Comparison of ENCODE assay signal across 9 cellular contexts in genomic region chr3:138348950-138349739, GRCh38. TPM values are rescaled to one million over a fixed set of nuclear protein-coding genes. Genes with fewer than 3 reads are reported as not detected.
DNase-seq lines count a peak whose midpoint lies in the region; TF ChIP-seq lines count a peak whose summit lies in the region.
"Had no signal": no experiment of that assay in that cellular context is flagged by ENCODE, and none has a peak within 500 bp of the region (broad histone marks: within the 10 kb centered on the region; RNA-seq: fewer than 3 reads in every experiment).

No MANE protein-coding gene starts in this region.

- peak; percentile 20 for DNase-seq in COR-L47 (lab: John Stamatoyannopoulos, UW)
- DNase-seq in NCI-H1092 treated with DMSO at 0.1 percent for 48 hours (lab: John Stamatoyannopoulos, UW): peak; percentile 22
- peak; percentile 55 for DNase-seq in cerebellum (ENCODE audit: low spot score)
- DNase-seq in lung microvascular endothelial cell (ENCODE audit: low read depth in 2 of 2): peak; percentile 17 to 22
- no peak for DNase-seq in type B pancreatic cell (ENCODE audit: extremely low spot score, unreplicated experiment)
- DNase-seq in NAMALWA (ENCODE audit: low spot score): no peak
- DNase-seq in DMS153 treated with DMSO at 0.1 percent for 48 hours (lab: John Stamatoyannopoulos, UW; ENCODE audit: unreplicated experiment): no peak
- DNase-seq in T-helper 1 cell: no peak

- no peaks in the 10 kb centered on the region for H3K36me3 Mint-ChIP-seq in type B pancreatic cell
- H3K36me3 Mint-ChIP-seq: memory B cell had no signal

- H3K27me3 Mint-ChIP-seq in type B pancreatic cell: peaks cover 3% of the 10 kb centered on the region

- no peaks in the 10 kb centered on the region for H3K9me3 Mint-ChIP-seq in type B pancreatic cell
- H3K9me3 Mint-ChIP-seq: memory B cell had no signal

- peaks cover 18% of the 10 kb centered on the region for H3K4me1 Mint-ChIP-seq in type B pancreatic cell (ENCODE audit: unreplicated experiment)

- H3K27ac Mint-ChIP-seq in type B pancreatic cell: peak overlapping the region; percentile 79
- H3K27ac Mint-ChIP-seq: memory B cell had no signal

- H3K4me3 Mint-ChIP-seq in type B pancreatic cell: peak overlapping the region; percentile 89
- H3K4me3 Mint-ChIP-seq: memory B cell had no signal

- TF ChIP-seq CTCF in type B pancreatic cell (conservative IDR thresholded peaks at IDR 0.05): no peak

RNA-seq across cellular contexts. Expression of gene MRAS, which starts 0.8 kb away (rescaled TPM):
- total RNA-seq in cerebellum (50.1 TPM), lung microvascular endothelial cell (5.9 and 10.1 TPM in 2 replicates), type B pancreatic cell (ENCODE audit: low replicate concordance) (6.6 and 41.6 TPM in 2 replicates)

RNA-seq across cellular contexts. Expression of gene NME9, which starts 19.5 kb away (rescaled TPM):
- total RNA-seq in cerebellum: 6.4 TPM
- under 0.01 and 0.22 TPM in 2 replicates for total RNA-seq in lung microvascular endothelial cell
- 0.40 and 3.7 TPM in 2 replicates for total RNA-seq in type B pancreatic cell (ENCODE audit: low replicate concordance)

Comparison
In these comparisons a context has a peak if more than half of its experiments do, and no peak if none do; other contexts are left out.
1. DNase-seq: peak in COR-L47 (single experiment), NCI-H1092 treated with DMSO at 0.1 percent for 48 hours (single experiment), cerebellum (single experiment) and lung microvascular endothelial cell (2 of 2); none in type B pancreatic cell (single experiment), NAMALWA (single experiment), DMS153 treated with DMSO at 0.1 percent for 48 hours (single experiment) and T-helper 1 cell (0 of 5).